Comparison of ENCODE assay signal across 9 cellular contexts in genomic region chr14:61661471-61661988, GRCh38. TPM values are rescaled to one million over a fixed set of nuclear protein-coding genes. Genes with fewer than 3 reads are reported as not detected.
A peak's percentile ranks its signal among the peaks of the same experiment; 100 is the strongest.
DNase-seq lines count a peak whose midpoint lies in the region; ATAC-seq lines count a peak whose summit lies in the region.
"Had no signal": no experiment of that assay in that cellular context is flagged by ENCODE, and none has a peak within 500 bp of the region (broad histone marks: within the 10 kb centered on the region; RNA-seq: fewer than 3 reads in every experiment).

No MANE protein-coding gene starts in this region.

- DNase-seq in activated T-helper 2 cell treated with anti-CD3 and anti-CD28 coated beads, Interferon-gamma antibody, Interleukin-2, Interleukin-4, amounts not matched to agents 10 μg/mL and 5 μg/mL and 100 μg/mL, durations not matched to agents 14 hours and 24 hours and 36 hours (ENCODE audit: low spot score) = no peak
- DNase-seq in non-pigmented ciliary epithelial cell (ENCODE audit: low read depth) (peak; percentile 32), NCI-H2029 treated with DMSO at 0.1 percent for 48 hours (lab: John Stamatoyannopoulos, UW) (no peak), G401 (ENCODE audit: low spot score) (no peak), NCI-H2029 (lab: John Stamatoyannopoulos, UW) (no peak)
- DNase-seq: activated CD4-positive, alpha-beta T cell treated with anti-CD3 and anti-CD28 coated beads, Interleukin-2, amount 50 U/mL, for 1 hour had no signal

- H3K9me3 Mint-ChIP-seq in activated T-helper 2 cell treated with anti-CD3 and anti-CD28 coated beads, Interferon-gamma antibody, Interleukin-2, Interleukin-4, amounts not matched to agents 10 μg/mL and 5 μg/mL and 100 μg/mL, durations not matched to agents 14 hours and 24 hours and 36 hours = peaks cover 13% of the 10 kb centered on the region

- H3K27me3 Mint-ChIP-seq in activated T-helper 2 cell treated with anti-CD3 and anti-CD28 coated beads, Interferon-gamma antibody, Interleukin-2, Interleukin-4, amounts not matched to agents 10 μg/mL and 5 μg/mL and 100 μg/mL, durations not matched to agents 14 hours and 24 hours and 36 hours (ENCODE audit: low read depth) = no peaks in the 10 kb centered on the region

- ATAC-seq in GM18517 (IDR thresholded peaks at IDR 0.05; ENCODE audit: unreplicated experiment) = peak; percentile 30
- ATAC-seq in HG02885 (IDR thresholded peaks at IDR 0.05; ENCODE audit: poor library complexity, unreplicated experiment) = peak; percentile 40
- no peak for ATAC-seq in GM21737 (IDR thresholded peaks at IDR 0.05; ENCODE audit: unreplicated experiment)

- in situ Hi-C loops in G401 (cut with HindIII; ENCODE audit: low sequenced_read_pairs) = no loop called here

- H3K4me3 Mint-ChIP-seq in activated T-helper 2 cell treated with anti-CD3 and anti-CD28 coated beads, Interferon-gamma antibody, Interleukin-2, Interleukin-4, amounts not matched to agents 10 μg/mL and 5 μg/mL and 100 μg/mL, durations not matched to agents 14 hours and 24 hours and 36 hours (ENCODE audit: low read depth) = peak overlapping the region; percentile 73

- peaks cover 62% of the 10 kb centered on the region for H3K4me1 Mint-ChIP-seq in activated T-helper 2 cell treated with anti-CD3 and anti-CD28 coated beads, Interferon-gamma antibody, Interleukin-2, Interleukin-4, amounts not matched to agents 10 μg/mL and 5 μg/mL and 100 μg/mL, durations not matched to agents 14 hours and 24 hours and 36 hours (ENCODE audit: low read depth)

- peak overlapping the region; percentile 96 for H3K27ac Mint-ChIP-seq in activated T-helper 2 cell treated with anti-CD3 and anti-CD28 coated beads, Interferon-gamma antibody, Interleukin-2, Interleukin-4, amounts not matched to agents 10 μg/mL and 5 μg/mL and 100 μg/mL, durations not matched to agents 14 hours and 24 hours and 36 hours

- intact Hi-C loops in activated T-helper 2 cell treated with anti-CD3 and anti-CD28 coated beads, Interferon-gamma antibody, Interleukin-2, Interleukin-4, amounts not matched to agents 10 μg/mL and 5 μg/mL and 100 μg/mL, durations not matched to agents 14 hours and 24 hours and 36 hours (cut with micrococcal nuclease) = loop anchor here (1.0 to 5.0 kb wide), 7 partner anchors 158 to 334 kb away; no protein-coding TSS in a partner anchor

- H3K36me3 Mint-ChIP-seq in activated T-helper 2 cell treated with anti-CD3 and anti-CD28 coated beads, Interferon-gamma antibody, Interleukin-2, Interleukin-4, amounts not matched to agents 10 μg/mL and 5 μg/mL and 100 μg/mL, durations not matched to agents 14 hours and 24 hours and 36 hours (ENCODE audit: low read depth) = peaks cover 19% of the 10 kb centered on the region

RNA-seq across cellular contexts. Expression of gene HIF1A, which starts 33.8 kb away (rescaled TPM):
- 131 and 138 TPM in 2 replicates for total RNA-seq in activated T-helper 2 cell treated with anti-CD3 and anti-CD28 coated beads, Interferon-gamma antibody, Interleukin-2, Interleukin-4, amounts not matched to agents 10 μg/mL and 5 μg/mL and 100 μg/mL, durations not matched to agents 14 hours and 24 hours and 36 hours
- total RNA-seq in G401 (2014; rRNA removed; shearing (Covaris generic)) = 72.6 and 115 TPM in 2 replicates
